ENCODE assay signal across 20 cellular contexts in genomic region chr1:158071106-158071505, GRCh38.
DNase-seq lines count a peak whose midpoint lies in the region; ATAC-seq and TF ChIP-seq lines count a peak whose summit lies in the region.
"Had no signal": no experiment of that assay in that cellular context is flagged by ENCODE, and none has a peak within 500 bp of the region (broad histone marks: within the 10 kb centered on the region; RNA-seq: fewer than 3 reads in every experiment).

No MANE protein-coding gene starts in this region.

- no peaks in the 10 kb centered on the region for H3K27me3 ChIP-seq in endodermal cell (ENCODE audit: control insufficient read depth, insufficient read depth, low read length, poor library complexity, severe bottlenecking)
- H3K27me3 ChIP-seq: Peyer's patch, tibial artery had no signal

- peaks cover 1% of the 10 kb centered on the region for H3K4me1 Mint-ChIP-seq in activated naive CD8-positive, alpha-beta T cell treated with anti-CD3 and anti-CD28 coated beads, Interleukin-2, amount 10 ng/mL, durations not matched to agents 7 days and 5 days
- H3K4me1 Mint-ChIP-seq in activated naive CD8-positive, alpha-beta T cell treated with anti-CD3 and anti-CD28 coated beads for 36 hours: no peaks in the 10 kb centered on the region
- peaks cover 31% of the 10 kb centered on the region for H3K4me1 Mint-ChIP-seq in endodermal cell
- H3K4me1 Mint-ChIP-seq in mesothelial cell of epicardium: peaks cover 42% of the 10 kb centered on the region
- H3K4me1 Mint-ChIP-seq: activated CD4-positive, alpha-beta T cell treated with anti-CD3 and anti-CD28 coated beads, Interleukin-2, amount 10 ng/mL, durations not matched to agents 7 days and 5 days; CD4-positive, CD25-positive, alpha-beta regulatory T cell had no signal

- TF ChIP-seq CTCF in endodermal cell (conservative IDR thresholded peaks at IDR 0.05) (no peak), mesothelial cell of epicardium (IDR thresholded peaks at IDR 0.05; ENCODE audit: unreplicated experiment) (no peak)

- POLR2A ChIA-PET in activated naive CD8-positive, alpha-beta T cell treated with anti-CD3 and anti-CD28 coated beads, Interleukin-2, amount 10 ng/mL, durations not matched to agents 7 days and 5 days (lab: Charles Lee): no interaction called here

- no peak overlapping the region for H3K4me3 Mint-ChIP-seq in activated naive CD8-positive, alpha-beta T cell treated with anti-CD3 and anti-CD28 coated beads, Interleukin-2, amount 10 ng/mL, durations not matched to agents 7 days and 5 days
- H3K4me3 Mint-ChIP-seq in activated naive CD8-positive, alpha-beta T cell treated with anti-CD3 and anti-CD28 coated beads for 36 hours: no peak overlapping the region
- H3K4me3 Mint-ChIP-seq in endodermal cell (no peak overlapping the region), mesothelial cell of epicardium (no peak overlapping the region)
- H3K4me3 Mint-ChIP-seq: activated CD4-positive, alpha-beta T cell treated with anti-CD3 and anti-CD28 coated beads, Interleukin-2, amount 10 ng/mL, durations not matched to agents 7 days and 5 days; CD4-positive, CD25-positive, alpha-beta regulatory T cell had no signal

- WGBS in endodermal cell (ENCODE audit: insufficient coverage in 1 of 2, insufficient read length in 1 of 2), 2 experiments: 72 to 77% methylated on average over 6 to 12 of the region's 12 CpGs

- no peaks in the 10 kb centered on the region for H3K36me3 ChIP-seq in endodermal cell (ENCODE audit: control insufficient read depth, insufficient read depth, low read length)
- H3K36me3 ChIP-seq: Peyer's patch had no signal

- H3K9me3 Mint-ChIP-seq in activated naive CD8-positive, alpha-beta T cell treated with anti-CD3 and anti-CD28 coated beads, Interleukin-2, amount 10 ng/mL, durations not matched to agents 7 days and 5 days: no peaks in the 10 kb centered on the region
- no peaks in the 10 kb centered on the region for H3K9me3 Mint-ChIP-seq in activated naive CD8-positive, alpha-beta T cell treated with anti-CD3 and anti-CD28 coated beads for 36 hours
- H3K9me3 Mint-ChIP-seq in endodermal cell (no peaks in the 10 kb centered on the region), mesothelial cell of epicardium (no peaks in the 10 kb centered on the region)
- H3K9me3 Mint-ChIP-seq: activated CD4-positive, alpha-beta T cell treated with anti-CD3 and anti-CD28 coated beads, Interleukin-2, amount 10 ng/mL, durations not matched to agents 7 days and 5 days had no signal

- no peak for ATAC-seq in activated naive CD8-positive, alpha-beta T cell treated with anti-CD3 and anti-CD28 coated beads, Interleukin-2, amount 10 ng/mL, durations not matched to agents 7 days and 5 days (ENCODE audit: low read depth)
- ATAC-seq: left colon, SK-N-SH treated with all-trans-retinoic acid at 6 μM for 48 hours had no signal

- DNase-seq in activated naive CD8-positive, alpha-beta T cell treated with anti-CD3 and anti-CD28 coated beads, Interleukin-2, amount 10 ng/mL, durations not matched to agents 7 days and 5 days: no peak
- no peak for DNase-seq in activated naive CD8-positive, alpha-beta T cell treated with anti-CD3 and anti-CD28 coated beads for 36 hours
- DNase-seq in endodermal cell: no peak
- DNase-seq in mesothelial cell of epicardium (ENCODE audit: low spot score in 2 of 2, unreplicated experiment in 2 of 2): no peak
- DNase-seq in NCI-H526 (lab: John Stamatoyannopoulos, UW): no peak
- no peak for DNase-seq in HT-29 (ENCODE audit: low spot score)
- no peak for DNase-seq in cerebellar nuclear complex (lab: John Stamatoyannopoulos, UW)
- no peak for DNase-seq in NCI-H82 treated with DMSO at 0.1 percent for 48 hours (lab: John Stamatoyannopoulos, UW; ENCODE audit: unreplicated experiment)
- DNase-seq: 8988T; activated CD4-positive, alpha-beta T cell treated with anti-CD3 and anti-CD28 coated beads, Interleukin-2, amount 10 ng/mL, durations not matched to agents 7 days and 5 days; activated naive CD4-positive, alpha-beta T cell; CD4-positive, CD25-positive, alpha-beta regulatory T cell; HCEC 1CT; Karpas-422; left colon; NCI-H1105 treated with DMSO at 0.1 percent for 48 hours; NCI-H82; Peyer's patch; tibial artery had no signal

- no peak overlapping the region for H3K9ac ChIP-seq in endodermal cell (ENCODE audit: extremely low read depth, low read length, poor library complexity, severe bottlenecking)

- peak overlapping the region; percentile 40 for H3K27ac Mint-ChIP-seq in activated naive CD8-positive, alpha-beta T cell treated with anti-CD3 and anti-CD28 coated beads, Interleukin-2, amount 10 ng/mL, durations not matched to agents 7 days and 5 days
- H3K27ac Mint-ChIP-seq in activated naive CD8-positive, alpha-beta T cell treated with anti-CD3 and anti-CD28 coated beads for 36 hours: no peak overlapping the region
- H3K27ac Mint-ChIP-seq in endodermal cell: no peak overlapping the region
- peak overlapping the region; percentile 83 for H3K27ac Mint-ChIP-seq in mesothelial cell of epicardium
- H3K27ac Mint-ChIP-seq: activated CD4-positive, alpha-beta T cell treated with anti-CD3 and anti-CD28 coated beads, Interleukin-2, amount 10 ng/mL, durations not matched to agents 7 days and 5 days had no signal

- H3K4me3 ChIP-seq in endodermal cell (ENCODE audit: low read length): no peak overlapping the region
- H3K4me3 ChIP-seq: Peyer's patch, tibial artery had no signal

- H3K9me3 ChIP-seq in endodermal cell (ENCODE audit: control insufficient read depth, low read length): no peaks in the 10 kb centered on the region
- H3K9me3 ChIP-seq: Peyer's patch, tibial artery had no signal

- peaks cover 4% of the 10 kb centered on the region for H3K27me3 Mint-ChIP-seq in activated naive CD8-positive, alpha-beta T cell treated with anti-CD3 and anti-CD28 coated beads, Interleukin-2, amount 10 ng/mL, durations not matched to agents 7 days and 5 days
- H3K27me3 Mint-ChIP-seq in activated naive CD8-positive, alpha-beta T cell treated with anti-CD3 and anti-CD28 coated beads for 36 hours: no peaks in the 10 kb centered on the region
- H3K27me3 Mint-ChIP-seq in endodermal cell (ENCODE audit: insufficient read depth): no peaks in the 10 kb centered on the region
- H3K27me3 Mint-ChIP-seq in mesothelial cell of epicardium (ENCODE audit: low read depth): no peaks in the 10 kb centered on the region
- H3K27me3 Mint-ChIP-seq: CD4-positive, CD25-positive, alpha-beta regulatory T cell had no signal

- no peaks in the 10 kb centered on the region for H3K36me3 Mint-ChIP-seq in activated naive CD8-positive, alpha-beta T cell treated with anti-CD3 and anti-CD28 coated beads, Interleukin-2, amount 10 ng/mL, durations not matched to agents 7 days and 5 days
- H3K36me3 Mint-ChIP-seq in activated naive CD8-positive, alpha-beta T cell treated with anti-CD3 and anti-CD28 coated beads for 36 hours: no peaks in the 10 kb centered on the region
- H3K36me3 Mint-ChIP-seq in endodermal cell (ENCODE audit: low read depth) (no peaks in the 10 kb centered on the region), mesothelial cell of epicardium (peaks cover 5% of the 10 kb centered on the region)
- H3K36me3 Mint-ChIP-seq: CD4-positive, CD25-positive, alpha-beta regulatory T cell had no signal

- H3K27ac ChIP-seq in endodermal cell (ENCODE audit: low read depth, low read length): peak overlapping the region; percentile 72
- H3K27ac ChIP-seq: Peyer's patch, tibial artery had no signal

- H3K4me1 ChIP-seq in endodermal cell (ENCODE audit: control insufficient read depth, insufficient read depth, low read length): no peaks in the 10 kb centered on the region

Comparison
In these comparisons a context has a peak if more than half of its experiments do, and no peak if none do; other contexts are left out.
1. H3K27ac Mint-ChIP-seq: peak in activated naive CD8-positive, alpha-beta T cell treated with anti-CD3 and anti-CD28 coated beads, Interleukin-2, amount 10 ng/mL, durations not matched to agents 7 days and 5 days (single experiment) and mesothelial cell of epicardium (single experiment); none in activated naive CD8-positive, alpha-beta T cell treated with anti-CD3 and anti-CD28 coated beads for 36 hours (single experiment) and endodermal cell (single experiment).